Comparison of ENCODE assay signal across 11 cellular contexts in the genomic region with DNA sequence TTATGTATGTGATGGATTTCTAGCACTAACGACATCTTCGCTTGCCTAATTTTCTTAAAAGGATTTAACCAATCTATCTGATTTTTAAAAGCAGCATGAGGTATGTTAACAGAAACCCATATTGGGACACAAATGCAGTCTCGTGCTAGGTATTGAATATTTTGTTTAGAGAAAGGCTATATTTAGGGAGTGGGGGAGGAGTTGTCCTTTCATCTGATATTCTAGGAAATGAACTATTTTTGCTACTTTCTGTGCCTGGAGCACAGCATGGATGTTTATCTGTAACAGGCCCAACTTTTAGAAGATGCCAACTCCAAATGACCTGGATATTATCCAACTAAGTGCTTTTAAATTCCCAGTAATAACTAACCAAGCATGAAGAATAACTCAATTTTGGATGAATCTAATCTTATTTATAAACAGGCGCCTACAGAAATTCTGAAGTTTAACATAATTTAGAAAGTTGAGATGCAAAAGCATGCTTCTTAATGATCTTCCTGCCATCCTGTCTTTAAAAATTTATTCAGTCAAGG.
"Had no signal": no experiment of that assay in that cellular context is flagged by ENCODE, and none has a peak within 500 bp of the region (broad histone marks: within the 10 kb centered on the region; RNA-seq: fewer than 3 reads in every experiment).

No MANE protein-coding gene starts in this region.

- H3K4me2 ChIP-seq: GM23338 had no signal

- H3K27ac ChIP-seq: GM23248 had no signal

- H3K4me3 ChIP-seq: GM23248, GM23338, HAP-1 had no signal

- H3K9ac ChIP-seq: GM23248 had no signal

- H3K9me3 ChIP-seq: HAP-1 had no signal

- H3K36me3 ChIP-seq: HAP-1 had no signal

- FAIRE-seq: H1, H54 had no signal

- ATAC-seq: GM23338, HCT116 had no signal

- H3K4me1 ChIP-seq: HAP-1 had no signal

- DNase-seq: GM23248, GOT3, H7, H9, HCEC 1CT, HFFc6 had no signal

- H2AFZ ChIP-seq: GM23248, GM23338 had no signal
